In the genomic region with DNA sequence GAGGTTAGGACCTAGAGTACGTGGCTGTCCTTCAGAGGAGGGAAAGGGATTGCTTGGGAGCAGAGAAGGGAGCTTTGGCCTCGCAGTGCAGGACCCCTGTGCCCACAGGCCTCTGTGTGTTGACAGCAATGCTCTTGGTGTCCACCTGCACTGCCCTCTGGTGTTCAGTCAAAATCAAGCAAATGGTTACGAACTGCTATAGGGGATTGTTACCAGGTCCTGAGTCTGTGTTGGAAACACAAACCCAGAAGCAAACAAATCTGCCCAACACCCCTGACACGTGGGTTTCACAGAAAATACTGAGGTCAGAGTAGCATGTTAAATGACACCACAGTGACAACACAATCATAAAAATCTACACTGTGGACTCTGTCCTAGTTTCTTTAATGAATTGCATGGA, we compare ENCODE assay signal across 8 cellular contexts.
DNase-seq lines count a peak whose midpoint lies in the region; TF ChIP-seq lines count a peak whose summit lies in the region.
"Not testable (repeated sequence)": the region's sequence is repeated elsewhere in the genome, so short reads cannot be mapped to it uniquely, and the experiment has no call there.

No MANE protein-coding gene starts in this region.

- H2AFZ ChIP-seq in Loucy (ENCODE audit: low read length): not testable (repeated sequence)

- H3K9me3 ChIP-seq in Loucy (ENCODE audit: insufficient read depth, low read depth, low read length): not testable (repeated sequence)

- not testable (repeated sequence) for H3K36me3 ChIP-seq in Loucy (ENCODE audit: insufficient read depth, low read length)

- not testable (repeated sequence) for H3K9me2 ChIP-seq in Loucy (replicated peaks; ENCODE audit: low read depth, low read length)

- DNase-seq in CD1c-positive myeloid dendritic cell (ENCODE audit: extremely low spot score): peak; percentile 1
- DNase-seq in GM12864 (ENCODE audit: low read depth); retinal pigment epithelial cell (ENCODE audit: low read depth): not testable (repeated sequence)
- peak; percentile 20 for DNase-seq in OCI-M1 (lab: John Stamatoyannopoulos, UW)
- peak; percentile 1 for DNase-seq in astrocyte of the hippocampus (ENCODE audit: low read depth, low spot score)
- peak; percentile 0 for DNase-seq in epithelial cell of esophagus (ENCODE audit: low read depth)
- peak; percentile 23 for DNase-seq in left kidney (ENCODE audit: low read depth, low spot score)

- H3K27me3 ChIP-seq in Loucy (ENCODE audit: insufficient read depth, low read length, poor library complexity, severe bottlenecking): not testable (repeated sequence)

- not testable (repeated sequence) for H3K79me2 ChIP-seq in Loucy (ENCODE audit: insufficient read depth, low read length)

- not testable (repeated sequence) for H3K9ac ChIP-seq in Loucy (ENCODE audit: low read depth, low read length, poor library complexity, severe bottlenecking)

- H3K4me3 ChIP-seq in GM12864 (ENCODE audit: low read depth, low read length); Loucy (ENCODE audit: low read length, poor library complexity, severe bottlenecking); epithelial cell of esophagus (ENCODE audit: low read length); retinal pigment epithelial cell (ENCODE audit: low read length): not testable (repeated sequence)

- not testable (repeated sequence) for H3K4me1 ChIP-seq in Loucy (ENCODE audit: insufficient read depth, low read length, poor library complexity, severe bottlenecking)

- H3F3A ChIP-seq in Loucy (ENCODE audit: low read depth): not testable (repeated sequence)

- TF ChIP-seq CTCF in GM12864 (IDR thresholded peaks at IDR 0.05; ENCODE audit: low read depth, low read length, missing control alignments) (peak; percentile 50), Loucy (conservative IDR thresholded peaks at IDR 0.05; ENCODE audit: low read length) (0 out of 2 replicates have a peak, but pooled peaks have one; percentile 9), retinal pigment epithelial cell (conservative IDR thresholded peaks at IDR 0.05; ENCODE audit: low read depth, low read length) (peak; percentile 25)
- TF ChIP-seq CTCF in epithelial cell of esophagus (IDR thresholded peaks at IDR 0.05; ENCODE audit: insufficient read depth, low read depth, low read length, missing control alignments): not testable (repeated sequence)

- H3K4me2 ChIP-seq in Loucy (ENCODE audit: low read depth, low read length, poor library complexity, severe bottlenecking): not testable (repeated sequence)

- not testable (repeated sequence) for H4K20me1 ChIP-seq in Loucy (ENCODE audit: insufficient read depth, low read length, poor library complexity, severe bottlenecking)
